In the genomic region with DNA sequence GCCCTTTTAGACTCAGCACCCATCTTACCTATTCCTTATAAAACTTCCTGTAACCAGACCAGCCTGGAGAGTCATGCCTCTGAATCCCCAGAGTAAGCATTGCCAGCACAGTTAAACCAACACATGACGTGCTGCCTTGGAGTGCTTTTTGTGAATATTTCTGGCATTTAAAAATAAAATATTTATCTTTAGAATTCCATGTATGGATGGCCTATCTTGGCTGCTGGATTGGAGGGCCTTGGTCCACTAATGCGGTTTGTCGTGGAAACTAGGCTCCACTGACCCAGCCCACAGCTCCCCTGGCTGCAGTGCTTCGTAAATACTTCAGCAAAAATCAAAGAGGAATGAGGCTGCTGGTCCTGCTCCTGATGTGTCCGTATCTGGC, we compare ENCODE assay signal across 13 cellular contexts. TPM values are rescaled to one million over a fixed set of nuclear protein-coding genes. Genes with fewer than 3 reads are reported as not detected.
"Had no signal": no experiment of that assay in that cellular context is flagged by ENCODE, and none has a peak within 500 bp of the region (broad histone marks: within the 10 kb centered on the region; RNA-seq: fewer than 3 reads in every experiment).

No MANE protein-coding gene starts in this region.

- H3K27me3 Mint-ChIP-seq: activated CD8-positive, alpha-beta T cell treated with anti-CD3 and anti-CD28 coated beads for 36 hours had no signal

- DNase-seq: activated CD8-positive, alpha-beta memory T cell treated with anti-CD3 and anti-CD28 coated beads, Interleukin-2, amount 50 U/mL, for 4 hours; effector memory CD4-positive, alpha-beta T cell; glutamatergic neuron; left cardiac atrium; lower lobe of right lung; T-helper 9 cell had no signal

- H3K36me3 ChIP-seq: cardiac muscle cell, prostate gland had no signal

- H3K9me3 ChIP-seq: lower lobe of right lung, prostate gland had no signal

- H3K4me3 ChIP-seq: cardiac muscle cell, lower lobe of right lung, prostate gland had no signal

- H3K9me3 Mint-ChIP-seq: activated CD8-positive, alpha-beta T cell treated with anti-CD3 and anti-CD28 coated beads for 36 hours; activated naive CD8-positive, alpha-beta T cell treated with anti-CD3 and anti-CD28 coated beads, Interleukin-2, amount 50 U/mL, for 24 hours; naive thymus-derived CD4-positive, alpha-beta T cell had no signal

- H3K36me3 Mint-ChIP-seq: naive thymus-derived CD4-positive, alpha-beta T cell had no signal

- H3K27ac ChIP-seq: cardiac muscle cell, epithelial cell of prostate, lower lobe of right lung, prostate gland had no signal

- H3K27ac Mint-ChIP-seq: activated CD8-positive, alpha-beta T cell treated with anti-CD3 and anti-CD28 coated beads for 36 hours; activated naive CD8-positive, alpha-beta T cell treated with anti-CD3 and anti-CD28 coated beads, Interleukin-2, amount 50 U/mL, for 24 hours; naive thymus-derived CD4-positive, alpha-beta T cell had no signal

- ATAC-seq: activated CD8-positive, alpha-beta T cell treated with anti-CD3 and anti-CD28 coated beads for 36 hours; naive thymus-derived CD4-positive, alpha-beta T cell; stimulated activated naive CD8-positive, alpha-beta T cell treated with anti-CD3 and anti-CD28 coated beads, Interleukin-15, Interleukin-2, amounts not matched to agents 100 U/mL and 50 U/mL, for 24 hours had no signal

- H3K4me1 Mint-ChIP-seq: activated naive CD8-positive, alpha-beta T cell treated with anti-CD3 and anti-CD28 coated beads, Interleukin-2, amount 50 U/mL, for 24 hours had no signal

- H3K4me1 ChIP-seq: lower lobe of right lung, prostate gland had no signal

- H3K27me3 ChIP-seq: cardiac muscle cell had no signal

- H3K4me3 Mint-ChIP-seq: activated CD8-positive, alpha-beta T cell treated with anti-CD3 and anti-CD28 coated beads for 36 hours; activated naive CD8-positive, alpha-beta T cell treated with anti-CD3 and anti-CD28 coated beads, Interleukin-2, amount 50 U/mL, for 24 hours; naive thymus-derived CD4-positive, alpha-beta T cell had no signal

RNA-seq across cellular contexts. Expression of a gene that starts 17.5 kb away (rescaled TPM):
- total RNA-seq: activated CD8-positive, alpha-beta T cell treated with anti-CD3 and anti-CD28 coated beads for 36 hours had no signal
- polyA plus RNA-seq: naive thymus-derived CD4-positive, alpha-beta T cell had no signal

RNA-seq across cellular contexts. Expression of a gene that starts 56.1 kb away (rescaled TPM):
- total RNA-seq: activated CD8-positive, alpha-beta T cell treated with anti-CD3 and anti-CD28 coated beads for 36 hours had no signal
- polyA plus RNA-seq: naive thymus-derived CD4-positive, alpha-beta T cell had no signal
